In the genomic region with DNA sequence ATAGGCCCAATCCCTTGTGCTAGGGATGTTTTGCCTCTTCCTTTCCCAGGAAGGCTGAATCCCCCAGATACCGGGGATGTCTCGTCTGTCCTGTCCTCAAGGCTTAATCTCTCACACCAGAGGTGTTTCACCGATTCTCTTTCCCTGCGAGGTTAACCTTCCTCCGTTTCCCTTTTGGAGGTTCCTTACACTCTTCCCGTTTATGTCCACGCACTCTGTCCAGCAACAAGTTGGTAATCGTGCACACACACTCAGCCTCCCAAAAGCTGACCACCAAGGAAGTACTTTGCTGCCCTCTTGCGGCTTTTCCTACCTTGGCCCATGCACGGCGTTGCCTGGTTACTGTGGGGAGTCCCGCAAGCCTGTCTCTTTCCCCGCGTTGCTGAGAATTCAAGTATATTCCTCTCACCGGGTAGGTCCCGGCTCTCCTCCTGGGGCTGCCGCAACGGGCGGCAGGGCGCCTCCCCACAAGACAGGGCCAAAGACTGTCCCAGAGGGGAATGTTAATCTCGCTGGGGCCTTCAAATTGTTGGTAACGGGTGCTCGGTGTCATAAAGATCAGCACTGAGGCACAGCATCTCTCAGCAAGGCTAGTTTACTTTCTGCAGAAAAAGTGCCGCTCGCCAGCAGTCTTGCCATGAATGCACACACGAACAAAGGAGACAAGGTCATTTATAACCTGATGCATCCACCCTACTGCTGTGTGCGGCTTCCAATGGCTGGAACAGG, we compare ENCODE assay signal across 13 cellular contexts. TPM values are rescaled to one million over a fixed set of nuclear protein-coding genes. Genes with fewer than 3 reads are reported as not detected.
DNase-seq lines count a peak whose midpoint lies in the region; ATAC-seq and TF ChIP-seq lines count a peak whose summit lies in the region.
"Had no signal": no experiment of that assay in that cellular context is flagged by ENCODE, and none has a peak within 500 bp of the region (broad histone marks: within the 10 kb centered on the region; RNA-seq: fewer than 3 reads in every experiment).

No MANE protein-coding gene starts in this region.

- H3K36me3 Mint-ChIP-seq in mesothelial cell of epicardium, result no peaks in the 10 kb centered on the region
- no peaks in the 10 kb centered on the region for H3K36me3 Mint-ChIP-seq in activated CD8-positive, alpha-beta memory T cell treated with anti-CD3 and anti-CD28 coated beads, Interleukin-2, amount 10 ng/mL, durations not matched to agents 7 days and 5 days
- H3K36me3 Mint-ChIP-seq: natural killer cell treated with Interleukin-12 subunit alpha and Interleukin-12 subunit beta and Interleukin-15 and Interleukin-18, amount 100 ng/mL, for 72 hours had no signal

- CTCF ChIA-PET in activated CD8-positive, alpha-beta memory T cell treated with anti-CD3 and anti-CD28 coated beads, Interleukin-2, amount 10 ng/mL, durations not matched to agents 7 days and 5 days (lab: Charles Lee), result no interaction called here

- H3K27me3 Mint-ChIP-seq in mesothelial cell of epicardium (ENCODE audit: low read depth), result no peaks in the 10 kb centered on the region
- peaks cover 3% of the 10 kb centered on the region for H3K27me3 Mint-ChIP-seq in activated CD8-positive, alpha-beta memory T cell treated with anti-CD3 and anti-CD28 coated beads, Interleukin-2, amount 10 ng/mL, durations not matched to agents 7 days and 5 days

- intact Hi-C loops in head of caudate nucleus (cut with DNase I), result no loop called here

- H3K4me3 Mint-ChIP-seq in mesothelial cell of epicardium, result no peak overlapping the region
- H3K4me3 Mint-ChIP-seq in activated CD8-positive, alpha-beta memory T cell treated with anti-CD3 and anti-CD28 coated beads, Interleukin-2, amount 10 ng/mL, durations not matched to agents 7 days and 5 days, result no peak overlapping the region
- H3K4me3 Mint-ChIP-seq: natural killer cell treated with Interleukin-12 subunit alpha and Interleukin-12 subunit beta and Interleukin-15 and Interleukin-18, amount 100 ng/mL, for 72 hours had no signal

- H3K4me1 Mint-ChIP-seq in mesothelial cell of epicardium, result no peaks in the 10 kb centered on the region
- no peaks in the 10 kb centered on the region for H3K4me1 Mint-ChIP-seq in activated CD8-positive, alpha-beta memory T cell treated with anti-CD3 and anti-CD28 coated beads, Interleukin-2, amount 10 ng/mL, durations not matched to agents 7 days and 5 days

- H3K27ac Mint-ChIP-seq in mesothelial cell of epicardium, result no peak overlapping the region
- H3K27ac Mint-ChIP-seq in activated CD8-positive, alpha-beta memory T cell treated with anti-CD3 and anti-CD28 coated beads, Interleukin-2, amount 10 ng/mL, durations not matched to agents 7 days and 5 days, result no peak overlapping the region
- H3K27ac Mint-ChIP-seq: natural killer cell treated with Interleukin-12 subunit alpha and Interleukin-12 subunit beta and Interleukin-15 and Interleukin-18, amount 100 ng/mL, for 72 hours had no signal

- peak; percentile 33 for TF ChIP-seq CTCF in AG09319 (IDR thresholded peaks at IDR 0.05; ENCODE audit: low read depth, low read length)
- no peak for TF ChIP-seq CTCF in mesothelial cell of epicardium (IDR thresholded peaks at IDR 0.05; ENCODE audit: unreplicated experiment)

- DNase-seq in AG09319 (ENCODE audit: extremely low read depth, low read depth) (no peak), HCEC 1CT (peak; percentile 59), SHP77 (lab: John Stamatoyannopoulos, UW) (peak; percentile 75), head of caudate nucleus (peak in 26 of 42 donors; percentile 1 to 66 (median 26)), mesothelial cell of epicardium (ENCODE audit: low spot score in 2 of 2, unreplicated experiment in 2 of 2) (no peak)
- DNase-seq in activated CD8-positive, alpha-beta memory T cell treated with anti-CD3 and anti-CD28 coated beads, Interleukin-2, amount 10 ng/mL, durations not matched to agents 7 days and 5 days, result no peak
- DNase-seq: activated CD4-positive, CD25-positive, alpha-beta regulatory T cell treated with anti-CD3 and anti-CD28 coated beads, Interleukin-2, amount 50 U/mL, for 72 hours; stimulated activated CD8-positive, alpha-beta memory T cell treated with anti-CD3 and anti-CD28 coated beads, Interleukin-4, amount 100 ng/mL, for 48 hours had no signal

- peaks cover 67% of the 10 kb centered on the region for H3K9me3 Mint-ChIP-seq in mesothelial cell of epicardium
- H3K9me3 Mint-ChIP-seq in activated CD8-positive, alpha-beta memory T cell treated with anti-CD3 and anti-CD28 coated beads, Interleukin-2, amount 10 ng/mL, durations not matched to agents 7 days and 5 days (ENCODE audit: low read depth), result no peaks in the 10 kb centered on the region
- H3K9me3 Mint-ChIP-seq: natural killer cell treated with Interleukin-12 subunit alpha and Interleukin-12 subunit beta and Interleukin-15 and Interleukin-18, amount 100 ng/mL, for 72 hours had no signal

- ATAC-seq in HG03045 (IDR thresholded peaks at IDR 0.05; ENCODE audit: unreplicated experiment), result no peak
- no peak for ATAC-seq in GM19351 (IDR thresholded peaks at IDR 0.05; ENCODE audit: unreplicated experiment)
- ATAC-seq in activated CD8-positive, alpha-beta memory T cell treated with anti-CD3 and anti-CD28 coated beads, Interleukin-2, amount 10 ng/mL, durations not matched to agents 7 days and 5 days, result no peak
- ATAC-seq: GM12878; natural killer cell treated with Interleukin-12 subunit alpha and Interleukin-12 subunit beta and Interleukin-15 and Interleukin-18, amount 100 ng/mL, for 72 hours had no signal

RNA-seq across cellular contexts. Expression of a gene that starts 36.7 kb away (rescaled TPM):
- total RNA-seq in mesothelial cell of epicardium, result not detected in 3 replicates
- total RNA-seq in activated CD8-positive, alpha-beta memory T cell treated with anti-CD3 and anti-CD28 coated beads, Interleukin-2, amount 10 ng/mL, durations not matched to agents 7 days and 5 days, result not detected
- total RNA-seq: GM12878; natural killer cell treated with Interleukin-12 subunit alpha and Interleukin-12 subunit beta and Interleukin-15 and Interleukin-18, amount 100 ng/mL, for 72 hours had no signal

RNA-seq across cellular contexts. Expression of a gene that starts 47.4 kb away (rescaled TPM):
- not detected in 3 replicates for total RNA-seq in mesothelial cell of epicardium
- total RNA-seq in activated CD8-positive, alpha-beta memory T cell treated with anti-CD3 and anti-CD28 coated beads, Interleukin-2, amount 10 ng/mL, durations not matched to agents 7 days and 5 days, result not detected
- total RNA-seq: dorsolateral prefrontal cortex; GM12878; natural killer cell treated with Interleukin-12 subunit alpha and Interleukin-12 subunit beta and Interleukin-15 and Interleukin-18, amount 100 ng/mL, for 72 hours had no signal

Comparison
In these comparisons a context has a peak if more than half of its experiments do, and no peak if none do; other contexts are left out.
1. DNase-seq: peak in HCEC 1CT (single experiment), SHP77 (2 of 2) and head of caudate nucleus (26 of 42); none in AG09319 (single experiment), mesothelial cell of epicardium (0 of 2) and activated CD8-positive, alpha-beta memory T cell treated with anti-CD3 and anti-CD28 coated beads, Interleukin-2, amount 10 ng/mL, durations not matched to agents 7 days and 5 days (single experiment).